ENCODE assay signal across 20 cellular contexts in the genomic region with DNA sequence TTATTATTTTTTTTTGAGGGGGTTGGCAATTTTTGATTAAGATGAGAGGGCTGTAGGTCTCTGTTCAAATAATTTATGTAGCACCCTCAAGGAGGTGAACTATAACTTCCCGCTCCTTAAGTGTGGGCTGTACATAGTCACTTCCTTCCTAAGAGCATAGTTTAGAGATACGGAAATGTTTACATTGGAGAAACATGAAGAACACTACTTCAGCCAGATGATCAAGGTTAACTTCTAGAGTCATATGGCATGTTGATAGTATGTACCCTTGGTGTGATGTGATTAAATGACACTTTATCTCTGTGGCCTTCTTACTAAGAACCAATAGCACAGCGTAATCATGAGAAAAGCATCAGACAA.
DNase-seq lines count a peak whose midpoint lies in the region; ATAC-seq and TF ChIP-seq lines count a peak whose summit lies in the region.
"Had no signal": no experiment of that assay in that cellular context is flagged by ENCODE, and none has a peak within 500 bp of the region (broad histone marks: within the 10 kb centered on the region; RNA-seq: fewer than 3 reads in every experiment).

No MANE protein-coding gene starts in this region.

- H3K9ac ChIP-seq in GM23248 = no peak overlapping the region

- H3K9me2 ChIP-seq in GM23248 (ENCODE audit: insufficient read depth) = no peaks in the 10 kb centered on the region

- H3K27me3 Mint-ChIP-seq in mesothelial cell of epicardium (ENCODE audit: low read depth) = no peaks in the 10 kb centered on the region
- H3K27me3 Mint-ChIP-seq: CD4-positive, CD25-positive, alpha-beta regulatory T cell had no signal

- no peak for TF ChIP-seq CTCF in right atrium auricular region (IDR thresholded peaks at IDR 0.05)
- TF ChIP-seq CTCF in mesothelial cell of epicardium (IDR thresholded peaks at IDR 0.05; ENCODE audit: unreplicated experiment) = no peak
- TF ChIP-seq CTCF in upper lobe of right lung (IDR thresholded peaks at IDR 0.05) = no peak

- in situ Hi-C loops in GM23248 (cut with MboI) = no loop called here

- H3K4me3 ChIP-seq in right atrium auricular region (no peak overlapping the region), upper lobe of right lung (no peak overlapping the region), GM23248 (no peak overlapping the region)
- H3K4me3 ChIP-seq: Peyer's patch had no signal

- H3K27ac Mint-ChIP-seq in mesothelial cell of epicardium = peak overlapping the region; percentile 20
- H3K27ac Mint-ChIP-seq: CD4-positive, CD25-positive, alpha-beta regulatory T cell; H9; HFFc6 had no signal

- DNase-seq in right atrium auricular region (ENCODE audit: low spot score) = no peak
- DNase-seq in left ventricle myocardium superior = no peak
- DNase-seq in dermis blood vessel endothelial cell = peak; percentile 59
- DNase-seq in mesothelial cell of epicardium (ENCODE audit: low spot score in 2 of 2, unreplicated experiment in 2 of 2) = no peak
- DNase-seq in upper lobe of right lung = no peak
- no peak for DNase-seq in mesenteric fat pad (ENCODE audit: low spot score)
- no peak for DNase-seq in GM23248
- DNase-seq: BE2C; CD4-positive, CD25-positive, alpha-beta regulatory T cell; H9; HFFc6; KG1; NCI-H1694; NCI-H2081; NCI-H2171; NCI-H345; NCI-H774; Peyer's patch had no signal

- no peaks in the 10 kb centered on the region for H4K20me1 ChIP-seq in GM23248 (ENCODE audit: insufficient read depth)

- peak overlapping the region; percentile 33 to 80 for H3K27ac ChIP-seq in right atrium auricular region
- H3K27ac ChIP-seq in upper lobe of right lung = no peak overlapping the region
- H3K27ac ChIP-seq in GM23248 = no peak overlapping the region
- H3K27ac ChIP-seq: HL-60, Peyer's patch had no signal

- 97 to 100% methylated on average over 3 of the region's 3 CpGs for WGBS in GM23248 (ENCODE audit: low coverage in 1 of 2, low lambda C conversion rate in 2 of 2, missing lambda C conversion rate in 2 of 2), 2 experiments

- H3K36me3 ChIP-seq in right atrium auricular region (peaks cover 18% of the 10 kb centered on the region), upper lobe of right lung (peaks cover 11% of the 10 kb centered on the region), GM23248 (ENCODE audit: low read depth) (no peaks in the 10 kb centered on the region)
- H3K36me3 ChIP-seq: BE2C had no signal

- peaks cover 0 to 17% of the 10 kb centered on the region in 2 donors for H3K4me1 ChIP-seq in right atrium auricular region
- H3K4me1 ChIP-seq in upper lobe of right lung = no peaks in the 10 kb centered on the region
- H3K4me1 ChIP-seq in GM23248 (ENCODE audit: insufficient read depth) = peaks cover 7% of the 10 kb centered on the region; the same call in 1 of the 2 replicates
- H3K4me1 ChIP-seq: BE2C, Peyer's patch had no signal

- H2AFZ ChIP-seq in GM23248 = no peak overlapping the region

- no peaks in the 10 kb centered on the region for H3K79me2 ChIP-seq in GM23248 (ENCODE audit: insufficient read depth)

- intact Hi-C loops in left ventricle myocardium superior (cut with micrococcal nuclease) (no loop called here), upper lobe of right lung (cut with DNase I) (no loop called here)

- no peak overlapping the region for H3K4me3 Mint-ChIP-seq in mesothelial cell of epicardium
- H3K4me3 Mint-ChIP-seq: CD4-positive, CD25-positive, alpha-beta regulatory T cell; H9; HFFc6 had no signal

- ATAC-seq in left ventricle myocardium superior (no peak), upper lobe of right lung (peak; percentile 41), HG03469 (IDR thresholded peaks at IDR 0.05; ENCODE audit: unreplicated experiment) (no peak)

- H3K9me3 ChIP-seq in right atrium auricular region (no peaks in the 10 kb centered on the region), upper lobe of right lung (no peaks in the 10 kb centered on the region), GM23248 (ENCODE audit: low read depth) (no peaks in the 10 kb centered on the region)
- H3K9me3 ChIP-seq: BE2C, Peyer's patch had no signal

- H3K4me2 ChIP-seq in GM23248 (ENCODE audit: unreplicated experiment) = no peak overlapping the region

- H3K9me3 Mint-ChIP-seq in mesothelial cell of epicardium = no peaks in the 10 kb centered on the region
- H3K9me3 Mint-ChIP-seq: CD4-positive, CD25-positive, alpha-beta regulatory T cell; H9; HFFc6 had no signal

- H3K27me3 ChIP-seq in right atrium auricular region (no peaks in the 10 kb centered on the region), upper lobe of right lung (no peaks in the 10 kb centered on the region), GM23248 (replicated peaks; ENCODE audit: insufficient read depth) (no peaks in the 10 kb centered on the region)
- H3K27me3 ChIP-seq: BE2C, Peyer's patch had no signal

- peaks cover 15% of the 10 kb centered on the region for H3K36me3 Mint-ChIP-seq in mesothelial cell of epicardium

- no peaks in the 10 kb centered on the region for H3F3A ChIP-seq in GM23248 (ENCODE audit: insufficient read depth)

- H3K4me1 Mint-ChIP-seq in mesothelial cell of epicardium = peaks cover 11% of the 10 kb centered on the region

Comparison
In these comparisons a context has a peak if more than half of its experiments do, and no peak if none do; other contexts are left out.
1. H3K27ac ChIP-seq: peak in right atrium auricular region (2 of 2); none in upper lobe of right lung (single experiment) and GM23248 (single experiment).